8 cellular contexts compared by ENCODE assay signal in the genomic region with DNA sequence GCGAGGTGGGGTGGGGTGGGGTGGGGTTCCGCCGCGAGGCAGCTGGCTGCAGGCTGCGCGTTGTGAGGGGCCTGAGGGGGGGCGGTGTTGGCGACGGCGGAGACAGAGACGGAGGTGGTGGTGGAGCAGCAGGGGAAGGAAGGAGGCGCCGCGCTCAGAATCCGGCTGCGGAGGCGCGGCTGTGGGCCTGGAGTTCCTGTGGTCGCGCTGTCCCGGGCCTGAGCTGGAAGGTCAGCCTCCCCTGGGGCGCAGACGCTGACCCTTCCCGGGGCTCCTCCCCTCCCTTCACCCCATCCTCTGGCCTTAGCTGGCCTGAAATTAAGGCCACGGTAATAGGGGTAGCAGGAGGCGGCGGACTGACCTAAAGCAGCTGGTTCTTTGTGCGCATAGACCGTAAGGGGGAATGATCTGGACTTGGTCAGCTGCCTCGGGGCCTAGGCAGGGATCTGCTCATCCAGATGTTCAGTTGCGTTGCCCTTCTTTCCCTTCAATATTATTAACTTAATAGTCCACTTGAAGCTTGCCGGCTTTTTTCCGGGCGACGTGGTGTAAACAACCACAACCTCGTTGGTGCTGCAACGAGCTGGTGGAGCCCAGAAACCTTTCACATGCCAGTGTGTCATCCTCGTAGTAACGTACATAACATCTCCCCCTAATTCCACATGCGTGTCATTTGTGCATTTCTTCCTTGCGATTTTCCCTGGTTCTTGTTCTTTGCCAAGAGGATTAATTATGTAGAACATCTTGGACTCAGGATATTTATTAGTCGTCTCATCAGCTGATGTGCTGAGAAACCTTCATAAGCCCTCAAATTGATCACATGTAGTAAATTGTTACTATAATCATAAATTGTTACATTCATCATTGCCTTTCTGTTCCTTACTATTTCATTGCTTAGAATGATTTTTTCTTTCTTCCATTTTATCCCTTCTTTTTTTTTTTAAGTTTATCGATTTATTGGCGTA. TPM values are rescaled to one million over a fixed set of nuclear protein-coding genes. Genes with fewer than 3 reads are reported as not detected.
A peak's percentile ranks its signal among the peaks of the same experiment; 100 is the strongest.
DNase-seq lines count a peak whose midpoint lies in the region; TF ChIP-seq lines count a peak whose summit lies in the region.

No MANE protein-coding gene starts in this region.

- H3K27ac ChIP-seq in breast epithelium, result peak overlapping the region; percentile 94 to 98

- H3K27me3 Mint-ChIP-seq in T-helper 2 cell treated with Interferon-gamma antibody and Interleukin-4, amounts not matched to agents 5 μg/mL and 100 μg/mL, for 36 hours (ENCODE audit: low read depth), result peaks cover 4% of the 10 kb centered on the region

- H3K4me3 Mint-ChIP-seq in T-helper 2 cell treated with Interferon-gamma antibody and Interleukin-4, amounts not matched to agents 5 μg/mL and 100 μg/mL, for 36 hours, result peak overlapping the region; percentile 96

- H3K27me3 ChIP-seq in H7 (ENCODE audit: control insufficient read depth, insufficient read depth, low read length), result no peaks in the 10 kb centered on the region
- no peaks in the 10 kb centered on the region for H3K27me3 ChIP-seq in breast epithelium

- H3K27ac Mint-ChIP-seq in T-helper 2 cell treated with Interferon-gamma antibody and Interleukin-4, amounts not matched to agents 5 μg/mL and 100 μg/mL, for 36 hours, result peak overlapping the region; percentile 99

- peaks cover 38% of the 10 kb centered on the region for H3K4me1 Mint-ChIP-seq in T-helper 2 cell treated with Interferon-gamma antibody and Interleukin-4, amounts not matched to agents 5 μg/mL and 100 μg/mL, for 36 hours (ENCODE audit: low read depth)

- peaks cover 0 to 5% of the 10 kb centered on the region in 2 donors for H3K4me1 ChIP-seq in breast epithelium

- TF ChIP-seq CTCF in LNCaP clone FGC (IDR thresholded peaks at IDR 0.05; ENCODE audit: control insufficient read depth, extremely low read depth, insufficient read depth) (no peak), breast epithelium (IDR thresholded peaks at IDR 0.05) (no peak)

- no peak for TF ChIP-seq POLR2A in breast epithelium (IDR thresholded peaks at IDR 0.05)

- H3K9me3 Mint-ChIP-seq in T-helper 2 cell treated with Interferon-gamma antibody and Interleukin-4, amounts not matched to agents 5 μg/mL and 100 μg/mL, for 36 hours, result peaks cover 8% of the 10 kb centered on the region

- intact Hi-C loops in breast epithelium (cut with DNase I; ENCODE audit: low total_unique reads), result no loop called here

- H3K36me3 ChIP-seq in H7 (replicated peaks; ENCODE audit: control insufficient read depth, insufficient read depth, low read length) (no peaks in the 10 kb centered on the region), breast epithelium (no peaks in the 10 kb centered on the region)

- DNase-seq in GM03348 (ENCODE audit: low spot score) (peak; percentile 77), H7 (peak; percentile 82), LNCaP clone FGC (ENCODE audit: low read depth) (no peak), breast epithelium (ENCODE audit: low spot score in 2 of 2) (peak; percentile 26 to 52), skeletal muscle cell (ENCODE audit: low read depth) (no peak), cerebellar nuclear complex (lab: John Stamatoyannopoulos, UW) (no peak)
- DNase-seq in T-helper 2 cell treated with Interferon-gamma antibody and Interleukin-4, amounts not matched to agents 5 μg/mL and 100 μg/mL, for 36 hours (ENCODE audit: low spot score), result peak; percentile 29

- H3K9me3 ChIP-seq in breast epithelium (no peaks in the 10 kb centered on the region), iPS-18c (ENCODE audit: control insufficient read depth, insufficient read depth, low read length) (no peaks in the 10 kb centered on the region)

- H3K4me3 ChIP-seq in H7 (ENCODE audit: insufficient read depth, low read depth, low read length) (peak overlapping the region; percentile 93), LNCaP clone FGC (ENCODE audit: low read depth, low read length) (peak overlapping the region; percentile 80), breast epithelium (peak overlapping the region; percentile 79 to 96 (median 93)), iPS-18c (ENCODE audit: insufficient read depth, low read depth, low read length) (peak overlapping the region; percentile 86), skeletal muscle cell (ENCODE audit: low read depth, low read length) (peak overlapping the region; percentile 71)

- H3K36me3 Mint-ChIP-seq in T-helper 2 cell treated with Interferon-gamma antibody and Interleukin-4, amounts not matched to agents 5 μg/mL and 100 μg/mL, for 36 hours (ENCODE audit: low read depth), result peaks cover 17% of the 10 kb centered on the region

RNA-seq across cellular contexts. Expression of gene SEC62, which starts 0.6 kb away (rescaled TPM):
- 11.9 and 15.7 TPM in 2 replicates for total RNA-seq in H7 (2014; rRNA removed; shearing (Covaris generic))
- 100 to 1,000 TPM in 1 of 3 donors, 10 to 100 TPM in 2; 55.1 to 101 (median 56.1) TPM for total RNA-seq in breast epithelium

RNA-seq across cellular contexts. Expression of gene SAMD7, which starts 55.9 kb away (rescaled TPM):
- not detected in 2 replicates for total RNA-seq in H7 (2014; rRNA removed; shearing (Covaris generic))
- total RNA-seq in breast epithelium, result under 1 TPM in 1 of 3 donors, not detected in 2; under 0.01 TPM

Comparison
In these comparisons a context has a peak if more than half of its experiments do, and no peak if none do; other contexts are left out.
1. DNase-seq: peak in GM03348 (single experiment), H7 (single experiment), T-helper 2 cell treated with Interferon-gamma antibody and Interleukin-4, amounts not matched to agents 5 μg/mL and 100 μg/mL, for 36 hours (single experiment) and breast epithelium (2 of 2); none in LNCaP clone FGC (single experiment), skeletal muscle cell (single experiment) and cerebellar nuclear complex (0 of 2).
2. Peak in every context shown above with its lines, with median percentiles within 50 percentile points of each other: H3K4me3 ChIP-seq.